In the genomic region with DNA sequence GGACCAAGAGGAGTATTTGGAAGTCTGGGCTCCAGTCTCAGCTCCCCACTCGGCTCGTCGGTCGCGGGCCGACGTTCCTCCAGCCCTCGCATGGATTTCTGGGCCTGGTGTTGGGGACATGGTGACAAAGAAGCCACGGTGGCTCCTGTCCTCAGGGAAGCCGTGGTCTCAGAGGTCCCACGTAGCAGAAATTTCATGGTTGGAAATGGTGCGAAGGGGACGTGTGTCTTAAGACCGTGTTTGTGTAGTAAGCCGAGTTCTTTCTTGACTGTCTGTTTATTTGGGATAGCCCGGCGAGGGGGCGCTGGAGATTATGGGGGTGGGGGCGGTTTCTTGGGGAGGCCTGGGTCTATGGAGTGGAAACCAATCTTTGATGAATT, we compare ENCODE assay signal across 8 cellular contexts. TPM values are rescaled to one million over a fixed set of nuclear protein-coding genes. Genes with fewer than 3 reads are reported as not detected.
DNase-seq lines count a peak whose midpoint lies in the region; ATAC-seq and TF ChIP-seq lines count a peak whose summit lies in the region.

No MANE protein-coding gene starts in this region.

- H3K27me3 ChIP-seq in BE2C = peaks cover 60% of the 10 kb centered on the region
- peaks cover 38% of the 10 kb centered on the region for H3K27me3 ChIP-seq in suprapubic skin

- TF ChIP-seq POLR2A in suprapubic skin (IDR thresholded peaks at IDR 0.05) = no peak

- ATAC-seq in HG02678 (IDR thresholded peaks at IDR 0.05; ENCODE audit: unreplicated experiment) = no peak
- ATAC-seq in HG02623 (IDR thresholded peaks at IDR 0.05; ENCODE audit: unreplicated experiment) = no peak

- TF ChIP-seq CTCF in BE2C (IDR thresholded peaks at IDR 0.05; ENCODE audit: low read depth, low read length) = no peak
- no peak for TF ChIP-seq CTCF in HFF-Myc (IDR thresholded peaks at IDR 0.05; ENCODE audit: low read depth, low read length, missing control alignments)
- TF ChIP-seq CTCF in suprapubic skin (IDR thresholded peaks at IDR 0.05) = no peak

- DNase-seq in BE2C = no peak
- DNase-seq in HFF-Myc (ENCODE audit: extremely low read depth, low read depth) = no peak
- peak; percentile 34 for DNase-seq in astrocyte of the hippocampus (ENCODE audit: low read depth, low spot score)
- peak; percentile 11 for DNase-seq in iris pigment epithelial cell (ENCODE audit: low read depth)
- DNase-seq in suprapubic skin (ENCODE audit: low spot score in 2 of 2) = no peak
- no peak for DNase-seq in stimulated activated naive CD4-positive, alpha-beta T cell treated with Interleukin-2 at 50 U/mL for 16 hours (lab: John Stamatoyannopoulos, UW)

- H3K27ac ChIP-seq in suprapubic skin = peak overlapping the region; percentile 14

- H3K9me3 ChIP-seq in BE2C (no peaks in the 10 kb centered on the region), suprapubic skin (no peaks in the 10 kb centered on the region)

- TF ChIP-seq EP300 in suprapubic skin (IDR thresholded peaks at IDR 0.05) = no peak

- H3K4me1 ChIP-seq in BE2C = no peaks in the 10 kb centered on the region
- peaks cover 17% of the 10 kb centered on the region for H3K4me1 ChIP-seq in suprapubic skin

- no peaks in the 10 kb centered on the region for H3K36me3 ChIP-seq in BE2C
- H3K36me3 ChIP-seq in suprapubic skin = no peaks in the 10 kb centered on the region

- WGBS in suprapubic skin = 7% methylated on average over 19 of the region's 19 CpGs

- H3K4me3 ChIP-seq in BE2C (ENCODE audit: low read depth, low read length) = peak overlapping the region; percentile 60
- peak overlapping the region; percentile 24 for H3K4me3 ChIP-seq in HFF-Myc (replicated peaks; ENCODE audit: low read depth, low read length)
- H3K4me3 ChIP-seq in suprapubic skin = peak overlapping the region; percentile 68

RNA-seq across cellular contexts. Expression of gene MAP3K7, which starts 23.4 kb away (rescaled TPM):
- polyA plus RNA-seq in BE2C (2012; ENCODE audit: insufficient read depth, insufficient read length, low read depth) = 20.5 TPM
- 10 to 100 TPM; 18.4 to 44.9 (median 26.3) TPM for total RNA-seq in suprapubic skin

Comparison
In these comparisons a context has a peak if more than half of its experiments do, and no peak if none do; other contexts are left out.
1. DNase-seq: peak in astrocyte of the hippocampus (single experiment) and iris pigment epithelial cell (single experiment); none in BE2C (single experiment), HFF-Myc (single experiment), suprapubic skin (0 of 2) and stimulated activated naive CD4-positive, alpha-beta T cell treated with Interleukin-2 at 50 U/mL for 16 hours (single experiment).
2. Peak in every context shown above with its lines, with median percentiles within 50 percentile points of each other: H3K4me3 ChIP-seq.